19 cellular contexts compared by ENCODE assay signal in the genomic region with DNA sequence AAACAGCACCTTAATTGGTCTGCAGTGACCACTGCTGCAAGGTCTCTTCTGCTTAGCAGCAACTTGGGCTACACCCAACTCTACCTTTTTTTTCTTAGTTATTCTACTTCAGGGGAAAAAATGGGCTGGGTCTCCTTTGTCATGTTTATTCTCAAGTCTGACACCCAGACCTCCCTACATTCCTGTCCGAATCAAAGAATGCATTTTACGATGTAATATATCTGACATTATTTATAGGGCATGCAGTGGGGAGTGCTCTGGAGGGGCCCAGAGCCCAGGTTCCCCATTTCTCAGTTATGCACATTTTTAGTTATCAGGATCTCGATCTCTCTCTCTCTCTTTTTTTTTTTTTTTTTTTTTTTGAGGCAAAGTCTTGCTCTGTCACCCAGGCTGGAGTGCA. TPM values are rescaled to one million over a fixed set of nuclear protein-coding genes. Genes with fewer than 3 reads are reported as not detected.
"Had no signal": no experiment of that assay in that cellular context is flagged by ENCODE, and none has a peak within 500 bp of the region (broad histone marks: within the 10 kb centered on the region; RNA-seq: fewer than 3 reads in every experiment).

No MANE protein-coding gene starts in this region.

- H3K27me3 ChIP-seq: right lobe of liver, stomach had no signal

- ATAC-seq: activated T-cell treated with anti-CD3 and anti-CD28 coated beads, Interleukin-2, amount 50 U/mL, for 72 hours; body of pancreas; lower lobe of right lung; right lobe of liver had no signal

- H3K9me3 ChIP-seq: body of pancreas, lower lobe of right lung, prostate gland, right lobe of liver, stomach, thoracic aorta had no signal

- H3K27ac Mint-ChIP-seq: activated CD4-positive, alpha-beta T cell treated with anti-CD3 and anti-CD28 coated beads, Interleukin-2, amount 10 ng/mL, durations not matched to agents 7 days and 5 days; activated naive CD8-positive, alpha-beta T cell; activated T-cell treated with anti-CD3 and anti-CD28 coated beads, Interleukin-2, amount 50 U/mL, for 72 hours; T-helper 2 cell treated with Interferon-gamma antibody and Interleukin-4, amounts not matched to agents 5 μg/mL and 100 μg/mL, for 36 hours had no signal

- H3K36me3 Mint-ChIP-seq: activated naive CD8-positive, alpha-beta T cell had no signal

- H3K9me3 Mint-ChIP-seq: activated CD4-positive, alpha-beta T cell treated with anti-CD3 and anti-CD28 coated beads, Interleukin-2, amount 10 ng/mL, durations not matched to agents 7 days and 5 days; activated T-cell treated with anti-CD3 and anti-CD28 coated beads, Interleukin-2, amount 50 U/mL, for 72 hours; neural crest cell; T-helper 2 cell treated with Interferon-gamma antibody and Interleukin-4, amounts not matched to agents 5 μg/mL and 100 μg/mL, for 36 hours had no signal

- H3K36me3 ChIP-seq: lower lobe of right lung, prostate gland, right lobe of liver, stomach, thoracic aorta had no signal

- H3K27ac ChIP-seq: body of pancreas, lower lobe of right lung, prostate gland, right lobe of liver, thoracic aorta had no signal

- H3K4me3 Mint-ChIP-seq: activated CD4-positive, alpha-beta T cell treated with anti-CD3 and anti-CD28 coated beads, Interleukin-2, amount 10 ng/mL, durations not matched to agents 7 days and 5 days; activated naive CD8-positive, alpha-beta T cell; activated T-cell treated with anti-CD3 and anti-CD28 coated beads, Interleukin-2, amount 50 U/mL, for 72 hours; neural crest cell; T-helper 2 cell treated with Interferon-gamma antibody and Interleukin-4, amounts not matched to agents 5 μg/mL and 100 μg/mL, for 36 hours had no signal

- DNase-seq: activated CD4-positive, alpha-beta T cell treated with anti-CD3 and anti-CD28 coated beads, Interleukin-2, amount 10 ng/mL, durations not matched to agents 7 days and 5 days; activated CD8-positive, alpha-beta memory T cell treated with anti-CD3 and anti-CD28 coated beads, Interleukin-2, amount 50 U/mL, for 48 hours; activated gamma-delta T cell; activated T-cell treated with anti-CD3 and anti-CD28 coated beads, Interleukin-2, amount 50 U/mL, for 72 hours; body of pancreas; hippocampal formation; lower lobe of right lung; midbrain; right lobe of liver; stomach had no signal

- H3K27me3 Mint-ChIP-seq: activated CD4-positive, alpha-beta T cell treated with anti-CD3 and anti-CD28 coated beads, Interleukin-2, amount 10 ng/mL, durations not matched to agents 7 days and 5 days had no signal

- H3K4me1 ChIP-seq: body of pancreas, lower lobe of right lung, prostate gland had no signal

- H3K4me3 ChIP-seq: body of pancreas, lower lobe of right lung, prostate gland, right lobe of liver, stomach, thoracic aorta had no signal

RNA-seq across cellular contexts. Expression of a gene that starts 50.5 kb away (rescaled TPM):
- total RNA-seq: activated CD4-positive, alpha-beta T cell treated with anti-CD3 and anti-CD28 coated beads, Interleukin-2, amount 10 ng/mL, durations not matched to agents 7 days and 5 days; activated T-cell treated with anti-CD3 and anti-CD28 coated beads, Interleukin-2, amount 50 U/mL, for 72 hours; body of pancreas; glomerular endothelial cell; kidney epithelial cell; lower lobe of right lung; neural crest cell; osteoblast; prostate gland; right lobe of liver; stomach; thoracic aorta had no signal
- polyA plus RNA-seq: esophagus, stomach had no signal
